ENCODE assay signal across 9 cellular contexts in genomic region chr19:29667390-29667783, GRCh38. TPM values are rescaled to one million over a fixed set of nuclear protein-coding genes. Genes with fewer than 3 reads are reported as not detected.
DNase-seq lines count a peak whose midpoint lies in the region; ATAC-seq, FAIRE-seq and TF ChIP-seq lines count a peak whose summit lies in the region.
"Had no signal": no experiment of that assay in that cellular context is flagged by ENCODE, and none has a peak within 500 bp of the region (broad histone marks: within the 10 kb centered on the region; RNA-seq: fewer than 3 reads in every experiment).

No MANE protein-coding gene starts in this region.

- H3K4me1 Mint-ChIP-seq in activated naive CD4-positive, alpha-beta T cell treated with anti-CD3 and anti-CD28 coated beads, Interleukin-2, amount 10 ng/mL, durations not matched to agents 7 days and 5 days, result peaks cover 73% of the 10 kb centered on the region
- H3K4me1 Mint-ChIP-seq in type B pancreatic cell (ENCODE audit: unreplicated experiment), result peaks cover 33% of the 10 kb centered on the region

- peaks cover 36 to 50% of the 10 kb centered on the region in 2 donors for H3K4me1 ChIP-seq in breast epithelium
- peaks cover 59% of the 10 kb centered on the region for H3K4me1 ChIP-seq in muscle layer of colon (ENCODE audit: insufficient read depth, low read length)

- no peak for FAIRE-seq in HTR-8/SVneo (lab: Jason Lieb, UNC)

- H3K27ac ChIP-seq in breast epithelium (peak overlapping the region; percentile 22 to 98), muscle layer of colon (ENCODE audit: low read depth, low read length) (peak overlapping the region; percentile 65)

- H3K9me3 ChIP-seq in breast epithelium (no peaks in the 10 kb centered on the region), muscle layer of colon (ENCODE audit: low read length) (no peaks in the 10 kb centered on the region)

- H3K9ac ChIP-seq in muscle layer of colon (ENCODE audit: low read length), result no peak overlapping the region

- TF ChIP-seq CTCF in breast epithelium (IDR thresholded peaks at IDR 0.05), result no peak
- TF ChIP-seq CTCF in type B pancreatic cell (conservative IDR thresholded peaks at IDR 0.05), result no peak

- no peaks in the 10 kb centered on the region for H3K9me3 Mint-ChIP-seq in activated naive CD4-positive, alpha-beta T cell treated with anti-CD3 and anti-CD28 coated beads, Interleukin-2, amount 10 ng/mL, durations not matched to agents 7 days and 5 days
- H3K9me3 Mint-ChIP-seq in type B pancreatic cell, result no peaks in the 10 kb centered on the region

- CTCF ChIA-PET in activated naive CD4-positive, alpha-beta T cell treated with anti-CD3 and anti-CD28 coated beads, Interleukin-2, amount 10 ng/mL, durations not matched to agents 7 days and 5 days (lab: Charles Lee), result interaction anchor here (1.1 to 5.6 kb wide), 8 partner anchors 11 to 80 kb away, joined by 3 to 58 read pairs (median 16); partner anchors contain the start of genes C19orf12 and POP4

- intact Hi-C loops in breast epithelium (cut with DNase I; ENCODE audit: low total_unique reads), result loop anchor here (1.0 kb wide), 1 partner anchor 14 kb away; no protein-coding TSS in a partner anchor

- H3K36me3 ChIP-seq in breast epithelium (no peaks in the 10 kb centered on the region), muscle layer of colon (ENCODE audit: insufficient read depth, low read length) (no peaks in the 10 kb centered on the region)

- peak overlapping the region; percentile 92 for H3K4me3 Mint-ChIP-seq in activated naive CD4-positive, alpha-beta T cell treated with anti-CD3 and anti-CD28 coated beads, Interleukin-2, amount 10 ng/mL, durations not matched to agents 7 days and 5 days
- peak overlapping the region; percentile 86 for H3K4me3 Mint-ChIP-seq in type B pancreatic cell

- peaks cover 47% of the 10 kb centered on the region for H3K36me3 Mint-ChIP-seq in activated naive CD4-positive, alpha-beta T cell treated with anti-CD3 and anti-CD28 coated beads, Interleukin-2, amount 10 ng/mL, durations not matched to agents 7 days and 5 days
- peaks cover 8% of the 10 kb centered on the region for H3K36me3 Mint-ChIP-seq in type B pancreatic cell

- peaks cover 5% of the 10 kb centered on the region for H3K27me3 Mint-ChIP-seq in activated naive CD4-positive, alpha-beta T cell treated with anti-CD3 and anti-CD28 coated beads, Interleukin-2, amount 10 ng/mL, durations not matched to agents 7 days and 5 days
- no peaks in the 10 kb centered on the region for H3K27me3 Mint-ChIP-seq in type B pancreatic cell

- DNase-seq in activated naive CD4-positive, alpha-beta T cell treated with anti-CD3 and anti-CD28 coated beads, Interleukin-2, amount 10 ng/mL, durations not matched to agents 7 days and 5 days, result no peak
- no peak for DNase-seq in activated naive CD4-positive, alpha-beta T cell (lab: John Stamatoyannopoulos, UW)
- DNase-seq in breast epithelium (ENCODE audit: low spot score in 2 of 2), result peak in 1 of 2 donors; percentile 37
- DNase-seq in type B pancreatic cell (ENCODE audit: extremely low spot score, unreplicated experiment), result no peak
- no peak for DNase-seq in GM19240 (ENCODE audit: insufficient read length, low spot score)
- DNase-seq in HTR-8/SVneo (ENCODE audit: insufficient read length, low spot score), result no peak
- DNase-seq: activated CD8-positive, alpha-beta memory T cell treated with anti-CD3 and anti-CD28 coated beads, Interleukin-2, amount 50 U/mL, for 48 hours had no signal

- H3K27me3 ChIP-seq in breast epithelium (no peaks in the 10 kb centered on the region), muscle layer of colon (ENCODE audit: control insufficient read depth in 1 of 2, insufficient read depth in 2 of 2, low read length in 2 of 2) (no peaks in the 10 kb centered on the region)

- peak overlapping the region; percentile 95 for H3K27ac Mint-ChIP-seq in activated naive CD4-positive, alpha-beta T cell treated with anti-CD3 and anti-CD28 coated beads, Interleukin-2, amount 10 ng/mL, durations not matched to agents 7 days and 5 days
- peak overlapping the region; percentile 52 for H3K27ac Mint-ChIP-seq in type B pancreatic cell

- TF ChIP-seq POLR2A in breast epithelium (IDR thresholded peaks at IDR 0.05), result no peak

- no peak for ATAC-seq in GM18511 (IDR thresholded peaks at IDR 0.05; ENCODE audit: unreplicated experiment)

- peak overlapping the region; percentile 88 to 98 (median 96) for H3K4me3 ChIP-seq in breast epithelium
- peak overlapping the region in 1 of 2 donors; percentile 83 for H3K4me3 ChIP-seq in muscle layer of colon (ENCODE audit: low read depth in 1 of 2, low read length in 2 of 2)

RNA-seq across cellular contexts. Expression of gene PLEKHF1, which starts 2.1 kb away (rescaled TPM):
- total RNA-seq in breast epithelium, result 10 to 100 TPM; 29.8 to 71.4 (median 58.7) TPM
- 6.3 and 16.9 TPM in 2 replicates for total RNA-seq in type B pancreatic cell (ENCODE audit: low replicate concordance)

RNA-seq across cellular contexts. Expression of gene C19orf12, which starts 47.7 kb away (rescaled TPM):
- total RNA-seq in breast epithelium (100 to 1,000 TPM in 1 of 3 donors, 10 to 100 TPM in 2; 42.7 to 230 (median 53.7) TPM), type B pancreatic cell (ENCODE audit: low replicate concordance) (18.0 and 23.9 TPM in 2 replicates)
